Comparison of ENCODE assay signal across 15 cellular contexts in the genomic region with DNA sequence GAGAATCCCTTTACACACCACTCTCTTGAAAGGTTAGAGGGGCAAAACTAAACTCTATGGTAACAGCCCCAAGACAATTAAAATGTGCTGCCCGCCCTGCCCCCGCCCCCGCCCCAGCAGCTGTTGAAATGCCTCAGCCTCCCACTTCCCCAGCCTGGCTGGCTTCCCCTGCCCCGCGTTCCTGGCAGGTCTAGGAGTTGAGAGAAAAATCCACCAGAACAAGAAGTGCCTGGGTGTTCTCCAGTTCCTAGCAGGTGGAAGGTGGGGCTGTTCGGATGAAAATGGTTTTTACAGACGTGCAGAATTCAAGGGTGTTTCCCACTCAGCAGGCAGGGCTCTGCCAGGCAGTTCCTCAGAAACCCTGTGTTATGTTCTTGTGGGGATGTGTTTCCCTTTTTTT.
DNase-seq lines count a peak whose midpoint lies in the region; ATAC-seq and TF ChIP-seq lines count a peak whose summit lies in the region.
"Had no signal": no experiment of that assay in that cellular context is flagged by ENCODE, and none has a peak within 500 bp of the region (broad histone marks: within the 10 kb centered on the region; RNA-seq: fewer than 3 reads in every experiment).

No MANE protein-coding gene starts in this region.

- H3K27ac Mint-ChIP-seq in activated CD4-positive, alpha-beta memory T cell treated with anti-CD3 and anti-CD28 coated beads, Interleukin-2, amount 10 ng/mL, durations not matched to agents 7 days and 5 days, result no peak overlapping the region
- H3K27ac Mint-ChIP-seq: B cell; CD4-positive, alpha-beta memory T cell; GM23338 had no signal

- H3K9me3 ChIP-seq in right atrium auricular region, result no peaks in the 10 kb centered on the region
- H3K9me3 ChIP-seq in gastrocnemius medialis, result no peaks in the 10 kb centered on the region

- H3K36me3 ChIP-seq in right atrium auricular region (no peaks in the 10 kb centered on the region), gastrocnemius medialis (no peaks in the 10 kb centered on the region)

- H3K4me1 ChIP-seq in right atrium auricular region, result peaks cover 0 to 12% of the 10 kb centered on the region in 2 donors
- peaks cover 12 to 13% of the 10 kb centered on the region in 2 donors for H3K4me1 ChIP-seq in gastrocnemius medialis

- no peak overlapping the region for H3K27ac ChIP-seq in right atrium auricular region
- peak overlapping the region in 1 of 4 donors; percentile 24 for H3K27ac ChIP-seq in gastrocnemius medialis

- H3K4me1 Mint-ChIP-seq in activated CD4-positive, alpha-beta memory T cell treated with anti-CD3 and anti-CD28 coated beads, Interleukin-2, amount 10 ng/mL, durations not matched to agents 7 days and 5 days, result no peaks in the 10 kb centered on the region
- H3K4me1 Mint-ChIP-seq: B cell; CD4-positive, alpha-beta memory T cell had no signal

- no peaks in the 10 kb centered on the region for H3K27me3 Mint-ChIP-seq in activated CD4-positive, alpha-beta memory T cell treated with anti-CD3 and anti-CD28 coated beads, Interleukin-2, amount 10 ng/mL, durations not matched to agents 7 days and 5 days
- H3K27me3 Mint-ChIP-seq: B cell; CD4-positive, alpha-beta memory T cell had no signal

- CTCF ChIA-PET in activated CD4-positive, alpha-beta memory T cell treated with anti-CD3 and anti-CD28 coated beads, Interleukin-2, amount 10 ng/mL, durations not matched to agents 7 days and 5 days (lab: Charles Lee), result no interaction called here

- TF ChIP-seq CTCF in right atrium auricular region (IDR thresholded peaks at IDR 0.05) (no peak), gastrocnemius medialis (IDR thresholded peaks at IDR 0.05 in 4 of 5, conservative IDR thresholded peaks at IDR 0.05 in 1 of 5) (no peak)

- in situ Hi-C loops in gastrocnemius medialis (cut with MboI; ENCODE audit: low sequenced_read_pairs in 4 of 4), result no loop called here

- intact Hi-C loops in Right ventricle myocardium inferior (cut with DNase I) (no loop called here), left ventricle myocardium superior (cut with micrococcal nuclease) (no loop called here), gastrocnemius medialis (cut with DNase I; ENCODE audit: low total_unique reads) (no loop called here)

- DNase-seq in Right ventricle myocardium inferior (ENCODE audit: missing footprints), result no peak
- DNase-seq in right atrium auricular region (ENCODE audit: low spot score), result no peak
- DNase-seq in Kasumi-1 (lab: John Stamatoyannopoulos, UW), result peak; percentile 42 to 71
- DNase-seq in left ventricle myocardium superior, result no peak
- no peak for DNase-seq in gastrocnemius medialis
- no peak for DNase-seq in Ammon's horn (ENCODE audit: low spot score)
- no peak for DNase-seq in activated CD4-positive, alpha-beta memory T cell treated with anti-CD3 and anti-CD28 coated beads, Interleukin-2, amount 10 ng/mL, durations not matched to agents 7 days and 5 days
- DNase-seq in T-helper 9 cell, result no peak
- DNase-seq: ACHN; CD4-positive, alpha-beta memory T cell; DMS79; H7 had no signal

- ATAC-seq in Right ventricle myocardium inferior (peak; percentile 26), left ventricle myocardium superior (peak; percentile 68), gastrocnemius medialis (peak; percentile 47 to 60)
- ATAC-seq: GM12878, GM23338 had no signal

- no peaks in the 10 kb centered on the region for H3K36me3 Mint-ChIP-seq in activated CD4-positive, alpha-beta memory T cell treated with anti-CD3 and anti-CD28 coated beads, Interleukin-2, amount 10 ng/mL, durations not matched to agents 7 days and 5 days (ENCODE audit: low read depth)

- POLR2A ChIA-PET in activated CD4-positive, alpha-beta memory T cell treated with anti-CD3 and anti-CD28 coated beads, Interleukin-2, amount 10 ng/mL, durations not matched to agents 7 days and 5 days (lab: Charles Lee), result no interaction called here

- TF ChIP-seq POLR2A in gastrocnemius medialis (IDR thresholded peaks at IDR 0.05), result no peak

- no peaks in the 10 kb centered on the region for H3K27me3 ChIP-seq in right atrium auricular region
- no peaks in the 10 kb centered on the region for H3K27me3 ChIP-seq in gastrocnemius medialis

- H3K4me3 ChIP-seq in right atrium auricular region (no peak overlapping the region), gastrocnemius medialis (no peak overlapping the region)
- H3K4me3 ChIP-seq: GM12878, GM23338 had no signal

- H3K9me3 Mint-ChIP-seq in activated CD4-positive, alpha-beta memory T cell treated with anti-CD3 and anti-CD28 coated beads, Interleukin-2, amount 10 ng/mL, durations not matched to agents 7 days and 5 days, result peaks cover 2% of the 10 kb centered on the region

- H3K4me3 Mint-ChIP-seq in activated CD4-positive, alpha-beta memory T cell treated with anti-CD3 and anti-CD28 coated beads, Interleukin-2, amount 10 ng/mL, durations not matched to agents 7 days and 5 days, result no peak overlapping the region
- H3K4me3 Mint-ChIP-seq: B cell; CD4-positive, alpha-beta memory T cell; GM23338 had no signal

Comparison
In these comparisons a context has a peak if more than half of its experiments do, and no peak if none do; other contexts are left out.
1. DNase-seq: peak in Kasumi-1 (2 of 2); none in Right ventricle myocardium inferior (single experiment), right atrium auricular region (single experiment), left ventricle myocardium superior (single experiment), gastrocnemius medialis (0 of 2), Ammon's horn (single experiment), activated CD4-positive, alpha-beta memory T cell treated with anti-CD3 and anti-CD28 coated beads, Interleukin-2, amount 10 ng/mL, durations not matched to agents 7 days and 5 days (single experiment) and T-helper 9 cell (single experiment).
2. Peak in every context shown above with its lines, with median percentiles within 50 percentile points of each other: ATAC-seq.